Comparison of ENCODE assay signal across 8 cellular contexts in the genomic region with DNA sequence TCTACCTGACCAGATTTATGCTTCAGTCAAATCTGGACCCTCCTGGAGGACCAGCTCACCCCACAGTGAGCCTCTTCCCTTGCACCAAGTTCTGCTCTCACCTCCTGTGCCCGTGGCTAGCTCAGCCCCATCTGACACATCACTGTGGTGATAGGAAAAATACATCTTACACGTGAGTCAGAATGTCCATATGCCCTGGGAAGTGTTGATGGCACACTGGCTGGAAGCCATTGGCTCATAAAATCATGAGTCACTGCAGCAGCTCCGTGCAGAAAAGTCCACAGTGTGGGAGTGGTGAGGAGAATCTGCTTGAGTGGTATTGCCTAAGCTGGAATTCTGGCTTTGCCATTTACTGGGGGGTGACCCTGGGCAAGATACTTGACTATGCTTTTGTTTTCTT. TPM values are rescaled to one million over a fixed set of nuclear protein-coding genes. Genes with fewer than 3 reads are reported as not detected.
A peak's percentile ranks its signal among the peaks of the same experiment; 100 is the strongest.
DNase-seq lines count a peak whose midpoint lies in the region; ATAC-seq and TF ChIP-seq lines count a peak whose summit lies in the region.
"Had no signal": no experiment of that assay in that cellular context is flagged by ENCODE, and none has a peak within 500 bp of the region (broad histone marks: within the 10 kb centered on the region; RNA-seq: fewer than 3 reads in every experiment).

No MANE protein-coding gene starts in this region.

- no peak overlapping the region for H3K27ac ChIP-seq in body of pancreas
- no peak overlapping the region for H3K27ac ChIP-seq in aorta (ENCODE audit: low read depth in 1 of 2, low read length in 2 of 2)
- H3K27ac ChIP-seq in tibial nerve, result no peak overlapping the region

- peaks cover 0 to 4% of the 10 kb centered on the region in 2 donors for H3K27me3 ChIP-seq in body of pancreas
- peaks cover 0 to 1% of the 10 kb centered on the region in 2 donors for H3K27me3 ChIP-seq in aorta (ENCODE audit: control insufficient read depth in 1 of 2, insufficient read depth in 2 of 2, low read length in 1 of 2)
- peaks cover 0 to 6% of the 10 kb centered on the region in 2 donors for H3K27me3 ChIP-seq in tibial nerve

- peak; percentile 45 for ATAC-seq in body of pancreas
- ATAC-seq in aorta (ENCODE audit: low FRiP score), result peak; percentile 59
- no peak for ATAC-seq in HG03378 (IDR thresholded peaks at IDR 0.05; ENCODE audit: unreplicated experiment)

- TF ChIP-seq POLR2A in body of pancreas (IDR thresholded peaks at IDR 0.05) (no peak), tibial nerve (IDR thresholded peaks at IDR 0.05) (no peak)

- no peaks in the 10 kb centered on the region for H3K36me3 ChIP-seq in body of pancreas (replicated peaks in 1 of 2; ENCODE audit: insufficient read depth in 1 of 2, low read depth in 2 of 2)
- H3K36me3 ChIP-seq in aorta (ENCODE audit: control insufficient read depth in 1 of 2, insufficient read depth in 2 of 2, low read length in 1 of 2), result no peaks in the 10 kb centered on the region
- H3K36me3 ChIP-seq in tibial nerve, result no peaks in the 10 kb centered on the region

- 12 to 16% methylated on average over 3 of the region's 3 CpGs for WGBS in body of pancreas, 2 donors
- 0 to 2% methylated on average over 3 of the region's 3 CpGs for WGBS in aorta, 2 donors
- 23 to 32% methylated on average over 3 of the region's 3 CpGs for WGBS in tibial nerve, 2 donors

- no peak for TF ChIP-seq EP300 in tibial nerve (IDR thresholded peaks at IDR 0.05)

- H3K4me3 ChIP-seq in body of pancreas (no peak overlapping the region), aorta (ENCODE audit: low read length in 2 of 2) (no peak overlapping the region), tibial nerve (no peak overlapping the region)

- TF ChIP-seq CTCF in body of pancreas (IDR thresholded peaks at IDR 0.05) (no peak), tibial nerve (IDR thresholded peaks at IDR 0.05) (no peak)

- DNase-seq in GM04503 (ENCODE audit: low read depth) (peak; percentile 96), NOMO-1 treated with DMSO at 0.1 percent for 48 hours (lab: John Stamatoyannopoulos, UW; ENCODE audit: unreplicated experiment) (peak; percentile 75), body of pancreas (peak in 2 of 4 donors; percentile 34 to 63), middle frontal gyrus (ENCODE audit: extremely low spot score, low spot score) (peak; percentile 56), aorta (peak in 1 of 2 donors; percentile 54), tibial nerve (ENCODE audit: low spot score in 2 of 2) (no peak)
- DNase-seq: natural killer cell had no signal

- H3K9me3 ChIP-seq in body of pancreas (no peaks in the 10 kb centered on the region), aorta (ENCODE audit: control insufficient read depth, low read length) (peaks cover 4% of the 10 kb centered on the region), tibial nerve (peaks cover 0 to 9% (median 0%) of the 10 kb centered on the region in 4 donors)

- intact Hi-C loops in body of pancreas (cut with DNase I), result no loop called here
- intact Hi-C loops in aorta (cut with DNase I), result no loop called here

- H3K4me1 ChIP-seq in body of pancreas, result no peaks in the 10 kb centered on the region
- peaks cover 0 to 2% of the 10 kb centered on the region in 2 donors for H3K4me1 ChIP-seq in aorta (ENCODE audit: control insufficient read depth in 1 of 2, insufficient read depth in 2 of 2, low read length in 2 of 2)
- H3K4me1 ChIP-seq in tibial nerve, result no peaks in the 10 kb centered on the region

RNA-seq across cellular contexts. Expression of a gene that starts 42.6 kb away (rescaled TPM):
- total RNA-seq in body of pancreas (10 to 100 TPM in 1 of 2 donors, 1 to 10 TPM in 1; 4.7 to 22.4 TPM), aorta (10 to 100 TPM in 1 of 2 donors, 1 to 10 TPM in 1; 6.7 to 22.8 TPM), tibial nerve (10 to 100 TPM in 1 of 4 donors, 1 to 10 TPM in 3; 3.6 to 12.0 (median 6.7) TPM)
- 1 to 10 TPM in 1 of 2 donors, under 1 TPM in 1; 0.46 to 1.0 TPM for polyA plus RNA-seq in aorta

Comparison
In these comparisons a context has a peak if more than half of its experiments do, and no peak if none do; other contexts are left out.
1. DNase-seq: peak in GM04503 (single experiment), NOMO-1 treated with DMSO at 0.1 percent for 48 hours (single experiment) and middle frontal gyrus (single experiment); none in tibial nerve (0 of 2).